In genomic region chr2:96413067-96413722, GRCh38 we compare ENCODE assay signal across 9 cellular contexts.
DNase-seq lines count a peak whose midpoint lies in the region; ATAC-seq and TF ChIP-seq lines count a peak whose summit lies in the region.
"Had no signal": no experiment of that assay in that cellular context is flagged by ENCODE, and none has a peak within 500 bp of the region (broad histone marks: within the 10 kb centered on the region; RNA-seq: fewer than 3 reads in every experiment).

No MANE protein-coding gene starts in this region.

- ATAC-seq in HG02763 (IDR thresholded peaks at IDR 0.05; ENCODE audit: unreplicated experiment): no peak

- no peak for TF ChIP-seq CTCF in RWPE1 (conservative IDR thresholded peaks at IDR 0.05; ENCODE audit: low read depth)

- POLR2A ChIA-PET in RWPE1 (lab: Yijun Ruan, JAX; ENCODE audit: low non-redundant PET): interaction anchor here (0.5 kb wide), 1 partner anchor 110 kb away, joined by 5 read pairs; no protein-coding TSS in a partner anchor

- DNase-seq in DMS79 treated with DMSO at 0.1 percent for 48 hours (lab: John Stamatoyannopoulos, UW) (peak; percentile 50), RWPE1 (ENCODE audit: low spot score) (no peak), foreskin melanocyte (peak; percentile 61), NAMALWA (ENCODE audit: low spot score) (no peak), NCI-H345 (lab: John Stamatoyannopoulos, UW) (no peak), NCI-H2171 (lab: John Stamatoyannopoulos, UW) (no peak)
- DNase-seq: Karpas-422 had no signal

- CTCF ChIA-PET in RWPE1 (lab: Yijun Ruan, JAX): interaction anchor here (0.6 to 1.4 kb wide), 3 partner anchors 96 to 282 kb away, joined by 3 to 8 read pairs (median 6); no protein-coding TSS in a partner anchor

- H3K27ac ChIP-seq in RWPE1 (peak overlapping the region; percentile 38; the same call in 1 of the 2 replicates), skin epidermis (peak overlapping the region in 7 of 21 experiments; percentile 1 to 60 (median 35))

- H3K4me3 ChIP-seq in skin epidermis: peak overlapping the region in 6 of 7 experiments; percentile 8 to 48 (median 28)

Comparison
In these comparisons a context has a peak if more than half of its experiments do, and no peak if none do; other contexts are left out.
1. DNase-seq: peak in DMS79 treated with DMSO at 0.1 percent for 48 hours (single experiment) and foreskin melanocyte (single experiment); none in RWPE1 (single experiment), NAMALWA (single experiment), NCI-H345 (single experiment) and NCI-H2171 (single experiment).